Comparison of ENCODE assay signal across 9 cellular contexts in genomic region chr2:43636616-43637015, GRCh38. TPM values are rescaled to one million over a fixed set of nuclear protein-coding genes. Genes with fewer than 3 reads are reported as not detected.
DNase-seq lines count a peak whose midpoint lies in the region; ATAC-seq and TF ChIP-seq lines count a peak whose summit lies in the region.
"Had no signal": no experiment of that assay in that cellular context is flagged by ENCODE, and none has a peak within 500 bp of the region (broad histone marks: within the 10 kb centered on the region; RNA-seq: fewer than 3 reads in every experiment).

No MANE protein-coding gene starts in this region.

- WGBS in mesodermal cell (ENCODE audit: insufficient coverage in 2 of 2), 2 experiments = 66 to 69% methylated on average over 5 to 10 of the region's 11 CpGs

- in situ Hi-C loops in astrocyte of the cerebellum (cut with HindIII; ENCODE audit: low sequenced_read_pairs) = no loop called here

- no peak for TF ChIP-seq POLR2A in GM18505 (IDR thresholded peaks at IDR 0.05; ENCODE audit: borderline replicate concordance, extremely low read depth, insufficient read depth, insufficient read length)

- H3K27me3 ChIP-seq in BE2C = peaks cover 27% of the 10 kb centered on the region
- H3K27me3 ChIP-seq in HUES6 (ENCODE audit: control insufficient read depth, insufficient read depth, low read length) = peaks cover 17% of the 10 kb centered on the region

- no peak overlapping the region for H3K27ac ChIP-seq in HUES6 (ENCODE audit: low read depth, low read length)
- H3K27ac ChIP-seq in mesodermal cell (ENCODE audit: low read depth, low read length, severe bottlenecking) = no peak overlapping the region
- H3K27ac ChIP-seq: epithelial cell of prostate had no signal

- TF ChIP-seq CTCF in BE2C (IDR thresholded peaks at IDR 0.05; ENCODE audit: low read depth, low read length) = no peak
- TF ChIP-seq CTCF in astrocyte of the cerebellum (IDR thresholded peaks at IDR 0.05; ENCODE audit: low read depth, low read length, missing control alignments) = no peak

- H3K9me3 ChIP-seq in BE2C (no peaks in the 10 kb centered on the region), HUES6 (ENCODE audit: control insufficient read depth, insufficient read depth, low read depth, low read length) (peaks cover 3% of the 10 kb centered on the region), mesodermal cell (ENCODE audit: control insufficient read depth, low read length) (no peaks in the 10 kb centered on the region)

- H3K4me3 ChIP-seq in BE2C (ENCODE audit: low read depth, low read length) = peak overlapping the region; percentile 63
- peak overlapping the region; percentile 81 for H3K4me3 ChIP-seq in HUES6 (ENCODE audit: low read depth, low read length)
- H3K4me3 ChIP-seq in astrocyte of the cerebellum (ENCODE audit: low read depth, low read length) = peak overlapping the region; percentile 81
- H3K4me3 ChIP-seq in mesodermal cell (ENCODE audit: extremely low read depth, insufficient read depth, low read length, poor library complexity, severe bottlenecking) = peak overlapping the region; percentile 71

- no peak overlapping the region for H3K9ac ChIP-seq in HUES6 (ENCODE audit: low read length)

- ATAC-seq in GM18505 (IDR thresholded peaks at IDR 0.05; ENCODE audit: unreplicated experiment) = no peak
- ATAC-seq in HG02623 (IDR thresholded peaks at IDR 0.05; ENCODE audit: unreplicated experiment) = no peak
- no peak for ATAC-seq in GM18873 (IDR thresholded peaks at IDR 0.05; ENCODE audit: low FRiP score, unreplicated experiment)

- H3K36me3 ChIP-seq in BE2C = no peaks in the 10 kb centered on the region
- H3K36me3 ChIP-seq in HUES6 (ENCODE audit: control insufficient read depth, insufficient read depth, low read length) = no peaks in the 10 kb centered on the region
- no peaks in the 10 kb centered on the region for H3K36me3 ChIP-seq in mesodermal cell (ENCODE audit: control insufficient read depth, insufficient read depth, low read length)

- DNase-seq in BE2C (no peak), astrocyte of the cerebellum (ENCODE audit: low read depth) (no peak), HK-2 (ENCODE audit: unreplicated experiment) (no peak)

- H3K4me1 ChIP-seq in BE2C = no peaks in the 10 kb centered on the region
- peaks cover 4% of the 10 kb centered on the region; the same call in 1 of the 2 replicates for H3K4me1 ChIP-seq in HUES6 (ENCODE audit: control insufficient read depth, insufficient read depth, low read length)
- peaks cover 5% of the 10 kb centered on the region for H3K4me1 ChIP-seq in mesodermal cell (ENCODE audit: control insufficient read depth, insufficient read depth, low read length, poor library complexity, severe bottlenecking)

RNA-seq across cellular contexts. Expression of gene PLEKHH2, which starts 0.4 kb away (rescaled TPM):
- 0.12 TPM for polyA plus RNA-seq in BE2C (2012; ENCODE audit: insufficient read depth, insufficient read length, low read depth)
- 3.6 TPM for polyA plus RNA-seq in mesodermal cell (2013, experiment 1 of 2)
- 2.9 TPM for polyA plus RNA-seq in mesodermal cell (2013, experiment 2 of 2)

RNA-seq across cellular contexts. Expression of gene C1GALT1C1L, which starts 39.6 kb away (rescaled TPM):
- 2.5 TPM for polyA plus RNA-seq in BE2C (2012; ENCODE audit: insufficient read depth, insufficient read length, low read depth)
- polyA plus RNA-seq in mesodermal cell (2013, experiment 1 of 2) = not detected
- not detected for polyA plus RNA-seq in mesodermal cell (2013, experiment 2 of 2)

RNA-seq across cellular contexts. Expression of gene THADA, which starts 40.8 kb away (rescaled TPM):
- 22.5 TPM for polyA plus RNA-seq in BE2C (2012; ENCODE audit: insufficient read depth, insufficient read length, low read depth)
- polyA plus RNA-seq in mesodermal cell (2013, experiment 1 of 2) = 16.2 TPM
- 12.8 TPM for polyA plus RNA-seq in mesodermal cell (2013, experiment 2 of 2)
